ENCODE assay signal across 19 cellular contexts in the genomic region with DNA sequence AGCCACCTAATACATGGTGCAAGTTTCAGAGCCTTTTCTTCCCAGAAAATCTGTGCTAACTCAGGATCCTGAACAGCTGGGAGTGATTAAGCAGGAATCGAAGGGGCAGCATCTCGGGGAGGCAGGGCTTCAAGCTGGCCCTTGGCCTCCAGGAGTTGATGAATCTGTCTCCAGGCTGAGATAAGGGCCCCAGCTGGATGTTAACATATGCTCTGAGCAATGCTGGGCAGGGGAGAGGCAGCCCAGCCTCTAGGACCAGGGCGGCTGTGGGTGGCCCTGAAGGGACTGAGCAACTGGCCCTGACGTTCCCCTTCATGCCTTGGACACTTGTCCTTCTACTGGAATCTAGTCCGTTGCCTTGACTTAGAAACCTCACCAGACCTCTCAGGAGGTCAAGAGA.
"Had no signal": no experiment of that assay in that cellular context is flagged by ENCODE, and none has a peak within 500 bp of the region (broad histone marks: within the 10 kb centered on the region; RNA-seq: fewer than 3 reads in every experiment).

No MANE protein-coding gene starts in this region.

- DNase-seq: activated B cell treated with CpG ODN at 0.5 μM for 24 hours; activated CD4-positive, alpha-beta memory T cell treated with anti-CD3 and anti-CD28 coated beads for 36 hours; activated CD4-positive, alpha-beta T cell treated with anti-CD3 and anti-CD28 coated beads for 4 hours; activated gamma-delta T cell treated with Interleukin-2 at 50 U/mL for 16 hours; activated T-cell treated with anti-CD3 and anti-CD28 coated beads for 4 hours; amniotic stem cell; effector memory CD8-positive, alpha-beta T cell; hypothalamus; naive B cell; transverse colon had no signal

- H3K4me1 Mint-ChIP-seq: activated B cell treated with CpG ODN at 0.5 μM for 24 hours, naive B cell, neural progenitor cell had no signal

- H3K27me3 Mint-ChIP-seq: activated B cell treated with CpG ODN at 0.5 μM for 24 hours; activated CD4-positive, alpha-beta memory T cell treated with anti-CD3 and anti-CD28 coated beads for 36 hours; stimulated activated naive CD8-positive, alpha-beta T cell treated with anti-CD3 and anti-CD28 coated beads, Interleukin-15, Interleukin-2, amounts not matched to agents 100 ng/mL and 50 ng/mL, for 24 hours had no signal

- H3K9me3 Mint-ChIP-seq: activated B cell treated with CpG ODN at 0.5 μM for 24 hours; activated CD4-positive, alpha-beta memory T cell treated with anti-CD3 and anti-CD28 coated beads for 36 hours had no signal

- H3K27ac ChIP-seq: left lung, neural progenitor cell, prostate gland, right atrium auricular region, skin epidermis, transverse colon, vagina had no signal

- H3K36me3 ChIP-seq: left lung, neural progenitor cell, prostate gland, right atrium auricular region, transverse colon, vagina had no signal

- H3K9me3 ChIP-seq: left lung, prostate gland, right atrium auricular region, transverse colon, vagina had no signal

- H3K4me3 Mint-ChIP-seq: activated B cell treated with CpG ODN at 0.5 μM for 24 hours; activated CD4-positive, alpha-beta memory T cell treated with anti-CD3 and anti-CD28 coated beads for 36 hours; activated T-helper 1 cell treated with anti-CD3 and anti-CD28 coated beads, Interleukin-12 subunit alpha, Interleukin-12 subunit beta, Interleukin-2, Interleukin-4 antibody, amounts not matched to agents 30 ng/mL and 10 ng/mL and 1 ng/mL, durations not matched to agents 14 hours and 24 hours and 36 hours; effector memory CD8-positive, alpha-beta T cell; naive B cell; neural progenitor cell; stimulated activated naive CD8-positive, alpha-beta T cell treated with anti-CD3 and anti-CD28 coated beads, Interleukin-15, Interleukin-2, amounts not matched to agents 100 ng/mL and 50 ng/mL, for 24 hours had no signal

- H3K4me3 ChIP-seq: left lung, neural progenitor cell, prostate gland, right atrium auricular region, skin epidermis, transverse colon, vagina had no signal

- H3K27me3 ChIP-seq: neural progenitor cell, right atrium auricular region, transverse colon, vagina had no signal

- H3K27ac Mint-ChIP-seq: activated B cell treated with CpG ODN at 0.5 μM for 24 hours; activated CD4-positive, alpha-beta memory T cell treated with anti-CD3 and anti-CD28 coated beads for 36 hours; activated naive CD4-positive, alpha-beta T cell treated with anti-CD3 and anti-CD28 coated beads, Interleukin-2, amount 50 U/mL, for 72 hours; activated T-helper 1 cell treated with anti-CD3 and anti-CD28 coated beads, Interleukin-12 subunit alpha, Interleukin-12 subunit beta, Interleukin-2, Interleukin-4 antibody, amounts not matched to agents 30 ng/mL and 10 ng/mL and 1 ng/mL, durations not matched to agents 14 hours and 24 hours and 36 hours; effector memory CD8-positive, alpha-beta T cell; naive B cell; neural progenitor cell; stimulated activated naive CD8-positive, alpha-beta T cell treated with anti-CD3 and anti-CD28 coated beads, Interleukin-15, Interleukin-2, amounts not matched to agents 100 ng/mL and 50 ng/mL, for 24 hours had no signal

- ATAC-seq: activated naive CD4-positive, alpha-beta T cell treated with anti-CD3 and anti-CD28 coated beads, Interleukin-2, amount 50 U/mL, for 72 hours; effector memory CD8-positive, alpha-beta T cell; left lung had no signal

- H3K36me3 Mint-ChIP-seq: activated CD4-positive, alpha-beta memory T cell treated with anti-CD3 and anti-CD28 coated beads for 36 hours; neural progenitor cell had no signal
